ENCODE assay signal across 10 cellular contexts in genomic region chr5:61575103-61575502, GRCh38.
DNase-seq lines count a peak whose midpoint lies in the region; ATAC-seq and TF ChIP-seq lines count a peak whose summit lies in the region.
"Had no signal": no experiment of that assay in that cellular context is flagged by ENCODE, and none has a peak within 500 bp of the region (broad histone marks: within the 10 kb centered on the region; RNA-seq: fewer than 3 reads in every experiment).

No MANE protein-coding gene starts in this region.

- no peaks in the 10 kb centered on the region for H3K36me3 ChIP-seq in brain microvascular endothelial cell (replicated peaks)

- CTCF ChIA-PET in activated CD4-positive, alpha-beta memory T cell treated with anti-CD3 and anti-CD28 coated beads for 36 hours (lab: Charles Lee): no interaction called here

- H3K27ac Mint-ChIP-seq in stimulated activated memory B cell treated with anti-CD40 and anti-IgM and Interleukin-4, amounts not matched to agents 10 μg/mL and 1 μg/mL and 100 μg/mL, for 72 hours: no peak overlapping the region
- H3K27ac Mint-ChIP-seq in activated CD4-positive, alpha-beta memory T cell treated with anti-CD3 and anti-CD28 coated beads for 36 hours: no peak overlapping the region
- H3K27ac Mint-ChIP-seq: activated CD8-positive, alpha-beta T cell treated with anti-CD3 and anti-CD28 coated beads for 36 hours had no signal

- H3K27ac ChIP-seq in brain microvascular endothelial cell: no peak overlapping the region
- H3K27ac ChIP-seq: coronary artery had no signal

- no peak overlapping the region for H3K4me3 Mint-ChIP-seq in stimulated activated memory B cell treated with anti-CD40 and anti-IgM and Interleukin-4, amounts not matched to agents 10 μg/mL and 1 μg/mL and 100 μg/mL, for 72 hours
- no peak overlapping the region for H3K4me3 Mint-ChIP-seq in activated CD4-positive, alpha-beta memory T cell treated with anti-CD3 and anti-CD28 coated beads for 36 hours
- H3K4me3 Mint-ChIP-seq: activated CD8-positive, alpha-beta T cell treated with anti-CD3 and anti-CD28 coated beads for 36 hours had no signal

- no peaks in the 10 kb centered on the region for H3K27me3 Mint-ChIP-seq in stimulated activated memory B cell treated with anti-CD40 and anti-IgM and Interleukin-4, amounts not matched to agents 10 μg/mL and 1 μg/mL and 100 μg/mL, for 72 hours
- H3K27me3 Mint-ChIP-seq in activated CD4-positive, alpha-beta memory T cell treated with anti-CD3 and anti-CD28 coated beads for 36 hours: no peaks in the 10 kb centered on the region
- H3K27me3 Mint-ChIP-seq: activated CD8-positive, alpha-beta T cell treated with anti-CD3 and anti-CD28 coated beads for 36 hours had no signal

- DNase-seq in DMS53 (lab: John Stamatoyannopoulos, UW) (peak; percentile 39), NCI-H2029 (lab: John Stamatoyannopoulos, UW) (peak; percentile 25), brain microvascular endothelial cell (peak; percentile 68), myocyte (ENCODE audit: low read depth) (peak; percentile 87), GM13977 (ENCODE audit: low spot score) (no peak)
- DNase-seq in activated CD4-positive, alpha-beta memory T cell treated with anti-CD3 and anti-CD28 coated beads for 36 hours: no peak
- DNase-seq: activated CD8-positive, alpha-beta T cell treated with anti-CD3 and anti-CD28 coated beads for 36 hours had no signal

- no peak for ATAC-seq in stimulated activated memory B cell treated with anti-CD40 and anti-IgM and Interleukin-4, amounts not matched to agents 10 μg/mL and 1 μg/mL and 100 μg/mL, for 72 hours
- no peak for ATAC-seq in HG03565 (IDR thresholded peaks at IDR 0.05; ENCODE audit: unreplicated experiment)
- ATAC-seq: activated CD8-positive, alpha-beta T cell treated with anti-CD3 and anti-CD28 coated beads for 36 hours had no signal

- H3K4me1 Mint-ChIP-seq in stimulated activated memory B cell treated with anti-CD40 and anti-IgM and Interleukin-4, amounts not matched to agents 10 μg/mL and 1 μg/mL and 100 μg/mL, for 72 hours: no peaks in the 10 kb centered on the region
- H3K4me1 Mint-ChIP-seq in activated CD4-positive, alpha-beta memory T cell treated with anti-CD3 and anti-CD28 coated beads for 36 hours (ENCODE audit: low read depth): no peaks in the 10 kb centered on the region

- intact Hi-C loops in activated CD4-positive, alpha-beta memory T cell treated with anti-CD3 and anti-CD28 coated beads for 36 hours (cut with micrococcal nuclease): loop anchor here (5.0 kb wide), 1 partner anchor 243 kb away; the partner anchor contains the start of gene ZSWIM6

- TF ChIP-seq CTCF in brain microvascular endothelial cell (IDR thresholded peaks at IDR 0.05; ENCODE audit: low read depth, low read length, missing control alignments): no peak
- no peak for TF ChIP-seq CTCF in GM13977 (IDR thresholded peaks at IDR 0.05; ENCODE audit: extremely low read depth, insufficient read depth, missing control alignments)

- POLR2A ChIA-PET in activated CD4-positive, alpha-beta memory T cell treated with anti-CD3 and anti-CD28 coated beads for 36 hours (lab: Charles Lee): no interaction called here

- H3K9me3 Mint-ChIP-seq in stimulated activated memory B cell treated with anti-CD40 and anti-IgM and Interleukin-4, amounts not matched to agents 10 μg/mL and 1 μg/mL and 100 μg/mL, for 72 hours: no peaks in the 10 kb centered on the region
- H3K9me3 Mint-ChIP-seq in activated CD4-positive, alpha-beta memory T cell treated with anti-CD3 and anti-CD28 coated beads for 36 hours: no peaks in the 10 kb centered on the region
- H3K9me3 Mint-ChIP-seq: activated CD8-positive, alpha-beta T cell treated with anti-CD3 and anti-CD28 coated beads for 36 hours had no signal

- H3K36me3 Mint-ChIP-seq in stimulated activated memory B cell treated with anti-CD40 and anti-IgM and Interleukin-4, amounts not matched to agents 10 μg/mL and 1 μg/mL and 100 μg/mL, for 72 hours: no peaks in the 10 kb centered on the region
- no peaks in the 10 kb centered on the region for H3K36me3 Mint-ChIP-seq in activated CD4-positive, alpha-beta memory T cell treated with anti-CD3 and anti-CD28 coated beads for 36 hours

- H3K4me3 ChIP-seq in brain microvascular endothelial cell (ENCODE audit: low read depth, low read length): no peak overlapping the region
- H3K4me3 ChIP-seq: coronary artery had no signal

- H3K27me3 ChIP-seq in brain microvascular endothelial cell (replicated peaks): no peaks in the 10 kb centered on the region

- in situ Hi-C loops in brain microvascular endothelial cell (cut with HindIII; ENCODE audit: low pct_ligation_motif_present, low sequenced_read_pairs): no loop called here
- in situ Hi-C loops in GM13977 (cut with MboI; ENCODE audit: low pct_unique_long_range_greater_than_20kb, low sequenced_read_pairs, unreplicated experiment): no loop called here

Comparison
In these comparisons a context has a peak if more than half of its experiments do, and no peak if none do; other contexts are left out.
1. DNase-seq: peak in DMS53 (single experiment), NCI-H2029 (single experiment), brain microvascular endothelial cell (single experiment) and myocyte (single experiment); none in activated CD4-positive, alpha-beta memory T cell treated with anti-CD3 and anti-CD28 coated beads for 36 hours (single experiment) and GM13977 (single experiment).